In genomic region chr17:42517516-42517915, GRCh38 we compare ENCODE assay signal across 8 cellular contexts. TPM values are rescaled to one million over a fixed set of nuclear protein-coding genes. Genes with fewer than 3 reads are reported as not detected.
DNase-seq lines count a peak whose midpoint lies in the region; ATAC-seq and TF ChIP-seq lines count a peak whose summit lies in the region.

No MANE protein-coding gene starts in this region.

- H3K4me1 ChIP-seq in BE2C (peaks cover 29% of the 10 kb centered on the region), HEK293 (ENCODE audit: control insufficient read depth, insufficient read depth, low read length) (peaks cover 25% of the 10 kb centered on the region)

- H3K27ac Mint-ChIP-seq in naive B cell = no peak overlapping the region

- peaks cover 11 to 31% (median 14%) of the 10 kb centered on the region in 3 donors for H3K4me1 Mint-ChIP-seq in naive B cell

- no peaks in the 10 kb centered on the region for H3K9me3 Mint-ChIP-seq in naive B cell

- peaks cover 0 to 15% of the 10 kb centered on the region in 2 donors for H3K36me3 Mint-ChIP-seq in naive B cell

- CTCF ChIA-PET in HEK293 (lab: Yijun Ruan, JAX) = interaction anchor here (0.6 to 4.4 kb wide), 47 partner anchors 10 to 689 kb away, joined by 3 to 66 read pairs (median 4); partner anchors contain the start of genes BECN1, CAVIN1, NKIRAS2 and PSMC3IP

- no peak overlapping the region for H3K27ac ChIP-seq in HEK293 (ENCODE audit: extremely low read depth, low read depth, low read length)

- H3K9me3 ChIP-seq in BE2C (no peaks in the 10 kb centered on the region), HEK293 (ENCODE audit: control insufficient read depth, insufficient read depth, low read depth, low read length) (no peaks in the 10 kb centered on the region)

- H3K27me3 ChIP-seq in BE2C = no peaks in the 10 kb centered on the region; the same call in 1 of the 2 replicates

- POLR2A ChIA-PET in HEK293 (lab: Yijun Ruan, JAX) = interaction anchor here (1.3 to 3.7 kb wide), 5 partner anchors 9 to 94 kb away, joined by 3 to 48 read pairs (median 4); partner anchors contain the start of genes CAVIN1 and NAGLU

- H3K4me3 ChIP-seq in BE2C (ENCODE audit: low read depth, low read length) (no peak overlapping the region), HEK293 (ENCODE audit: low read depth, low read length) (no peak overlapping the region), epithelial cell of proximal tubule (ENCODE audit: low read depth, low read length) (no peak overlapping the region)

- TF ChIP-seq CTCF in BE2C (IDR thresholded peaks at IDR 0.05; ENCODE audit: low read depth, low read length) = peak; percentile 91
- TF ChIP-seq CTCF in HEK293 (tag by site-specific recombination; IDR thresholded peaks at IDR 0.05) = peak; percentile 94
- peak; percentile 94 for TF ChIP-seq CTCF in epithelial cell of proximal tubule (conservative IDR thresholded peaks at IDR 0.05; ENCODE audit: low read depth, low read length)

- no peak overlapping the region for H3K4me3 Mint-ChIP-seq in naive B cell

- ATAC-seq in naive B cell (ENCODE audit: low read depth in 2 of 2) (peak; percentile 92 to 96), GM18498 (IDR thresholded peaks at IDR 0.05; ENCODE audit: unreplicated experiment) (no peak)

- DNase-seq in BE2C (peak; percentile 85), OCI-M1 (lab: John Stamatoyannopoulos, UW) (peak; percentile 92), activated T-cell treated with anti-CD3 and anti-CD28 coated beads for 4 hours (peak; percentile 78), epithelial cell of proximal tubule (ENCODE audit: low read depth) (no peak), naive B cell (peak; percentile 77)
- DNase-seq in stimulated activated CD8-positive, alpha-beta memory T cell treated with anti-CD3 and anti-CD28 coated beads, Interleukin-7, amount 100 ng/mL, for 4 hours (ENCODE audit: low read depth in 2 of 2) = peak; percentile 62 to 68

- H3K36me3 ChIP-seq in BE2C = peaks cover 45% of the 10 kb centered on the region
- peaks cover 0 to 67% of the 10 kb centered on the region in 2 experiments; a peak in 1 of 3 replicates for H3K36me3 ChIP-seq in HEK293 (ENCODE audit: control insufficient read depth in 2 of 2, insufficient read depth in 1 of 2, low read length in 2 of 2)

- no peaks in the 10 kb centered on the region for H3K27me3 Mint-ChIP-seq in naive B cell

TF ChIP-seq in HEK293, 187 proteins besides CTCF, POLR2A, EP300 and RAD21 (continues in another document):
- TF ChIP-seq, protein P1, sequence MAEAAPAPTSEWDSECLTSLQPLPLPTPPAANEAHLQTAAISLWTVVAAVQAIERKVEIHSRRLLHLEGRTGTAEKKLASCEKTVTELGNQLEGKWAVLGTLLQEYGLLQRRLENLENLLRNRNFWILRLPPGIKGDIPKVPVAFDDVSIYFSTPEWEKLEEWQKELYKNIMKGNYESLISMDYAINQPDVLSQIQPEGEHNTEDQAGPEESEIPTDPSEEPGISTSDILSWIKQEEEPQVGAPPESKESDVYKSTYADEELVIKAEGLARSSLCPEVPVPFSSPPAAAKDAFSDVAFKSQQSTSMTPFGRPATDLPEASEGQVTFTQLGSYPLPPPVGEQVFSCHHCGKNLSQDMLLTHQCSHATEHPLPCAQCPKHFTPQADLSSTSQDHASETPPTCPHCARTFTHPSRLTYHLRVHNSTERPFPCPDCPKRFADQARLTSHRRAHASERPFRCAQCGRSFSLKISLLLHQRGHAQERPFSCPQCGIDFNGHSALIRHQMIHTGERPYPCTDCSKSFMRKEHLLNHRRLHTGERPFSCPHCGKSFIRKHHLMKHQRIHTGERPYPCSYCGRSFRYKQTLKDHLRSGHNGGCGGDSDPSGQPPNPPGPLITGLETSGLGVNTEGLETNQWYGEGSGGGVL (tag by site-specific recombination; IDR thresholded peaks at IDR 0.05) = no peak
- TF ChIP-seq ZNF530 (tag by site-specific recombination; IDR thresholded peaks at IDR 0.05; ENCODE audit: low read depth) = no peak
- TF ChIP-seq ZNF660 (tag by site-specific recombination; IDR thresholded peaks at IDR 0.05) = no peak
- TF ChIP-seq KLF1 (tag by site-specific recombination; IDR thresholded peaks at IDR 0.05) = no peak
- TF ChIP-seq, protein P2, sequence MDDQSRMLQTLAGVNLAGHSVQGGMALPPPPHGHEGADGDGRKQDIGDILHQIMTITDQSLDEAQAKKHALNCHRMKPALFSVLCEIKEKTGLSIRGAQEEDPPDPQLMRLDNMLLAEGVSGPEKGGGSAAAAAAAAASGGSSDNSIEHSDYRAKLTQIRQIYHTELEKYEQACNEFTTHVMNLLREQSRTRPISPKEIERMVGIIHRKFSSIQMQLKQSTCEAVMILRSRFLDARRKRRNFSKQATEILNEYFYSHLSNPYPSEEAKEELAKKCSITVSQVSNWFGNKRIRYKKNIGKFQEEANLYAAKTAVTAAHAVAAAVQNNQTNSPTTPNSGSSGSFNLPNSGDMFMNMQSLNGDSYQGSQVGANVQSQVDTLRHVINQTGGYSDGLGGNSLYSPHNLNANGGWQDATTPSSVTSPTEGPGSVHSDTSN (CRISPR knock-in tag; IDR thresholded peaks at IDR 0.05) = no peak
- TF ChIP-seq, protein P3, sequence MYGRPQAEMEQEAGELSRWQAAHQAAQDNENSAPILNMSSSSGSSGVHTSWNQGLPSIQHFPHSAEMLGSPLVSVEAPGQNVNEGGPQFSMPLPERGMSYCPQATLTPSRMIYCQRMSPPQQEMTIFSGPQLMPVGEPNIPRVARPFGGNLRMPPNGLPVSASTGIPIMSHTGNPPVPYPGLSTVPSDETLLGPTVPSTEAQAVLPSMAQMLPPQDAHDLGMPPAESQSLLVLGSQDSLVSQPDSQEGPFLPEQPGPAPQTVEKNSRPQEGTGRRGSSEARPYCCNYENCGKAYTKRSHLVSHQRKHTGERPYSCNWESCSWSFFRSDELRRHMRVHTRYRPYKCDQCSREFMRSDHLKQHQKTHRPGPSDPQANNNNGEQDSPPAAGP (tag by site-specific recombination; IDR thresholded peaks at IDR 0.05) = peak; percentile 34; the same call in 1 of the 2 replicates
- no peak for TF ChIP-seq ZBTB7A (tag by site-specific recombination; IDR thresholded peaks at IDR 0.05; ENCODE audit: low read depth)
- TF ChIP-seq ZNF776 (tag by site-specific recombination; IDR thresholded peaks at IDR 0.05; ENCODE audit: borderline replicate concordance) = no peak
- TF ChIP-seq, protein P4, sequence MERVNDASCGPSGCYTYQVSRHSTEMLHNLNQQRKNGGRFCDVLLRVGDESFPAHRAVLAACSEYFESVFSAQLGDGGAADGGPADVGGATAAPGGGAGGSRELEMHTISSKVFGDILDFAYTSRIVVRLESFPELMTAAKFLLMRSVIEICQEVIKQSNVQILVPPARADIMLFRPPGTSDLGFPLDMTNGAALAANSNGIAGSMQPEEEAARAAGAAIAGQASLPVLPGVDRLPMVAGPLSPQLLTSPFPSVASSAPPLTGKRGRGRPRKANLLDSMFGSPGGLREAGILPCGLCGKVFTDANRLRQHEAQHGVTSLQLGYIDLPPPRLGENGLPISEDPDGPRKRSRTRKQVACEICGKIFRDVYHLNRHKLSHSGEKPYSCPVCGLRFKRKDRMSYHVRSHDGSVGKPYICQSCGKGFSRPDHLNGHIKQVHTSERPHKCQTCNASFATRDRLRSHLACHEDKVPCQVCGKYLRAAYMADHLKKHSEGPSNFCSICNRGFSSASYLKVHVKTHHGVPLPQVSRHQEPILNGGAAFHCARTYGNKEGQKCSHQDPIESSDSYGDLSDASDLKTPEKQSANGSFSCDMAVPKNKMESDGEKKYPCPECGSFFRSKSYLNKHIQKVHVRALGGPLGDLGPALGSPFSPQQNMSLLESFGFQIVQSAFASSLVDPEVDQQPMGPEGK (tag by site-specific recombination; IDR thresholded peaks at IDR 0.05) = peak; percentile 68
- TF ChIP-seq ZFP37 (tag by site-specific recombination; IDR thresholded peaks at IDR 0.05) = no peak
- TF ChIP-seq ZNF623 (tag by site-specific recombination; IDR thresholded peaks at IDR 0.05) = no peak
- no peak for TF ChIP-seq ZSCAN18 (tag by site-specific recombination; IDR thresholded peaks at IDR 0.05)

RNA-seq across cellular contexts. Expression of gene NAGLU, which starts 18.5 kb away (rescaled TPM):
- 28.3 TPM for polyA plus RNA-seq in BE2C (2012; ENCODE audit: insufficient read depth, insufficient read length, low read depth)
- total RNA-seq in epithelial cell of proximal tubule = 25.2 and 28.8 TPM in 2 replicates
- polyA plus RNA-seq in naive B cell (ENCODE audit: low read depth in 6 of 6) = 10 to 100 TPM; 17.1 to 34.9 (median 23.6) TPM

RNA-seq across cellular contexts. Expression of gene HSD17B1, which starts 35.2 kb away (rescaled TPM):
- 30.7 TPM for polyA plus RNA-seq in BE2C (2012; ENCODE audit: insufficient read depth, insufficient read length, low read depth)
- 0.75 and 0.94 TPM in 2 replicates for total RNA-seq in epithelial cell of proximal tubule
- polyA plus RNA-seq in naive B cell (ENCODE audit: low read depth in 6 of 6) = 1 to 10 TPM in 2 of 6 donors, under 1 TPM in 3, not detected in 1; 0.55 to 1.6 (median 0.90) TPM

RNA-seq across cellular contexts. Expression of gene COASY, which starts 44.4 kb away (rescaled TPM):
- polyA plus RNA-seq in BE2C (2012; ENCODE audit: insufficient read depth, insufficient read length, low read depth) = 109 TPM
- total RNA-seq in epithelial cell of proximal tubule = 49.4 and 58.2 TPM in 2 replicates
- polyA plus RNA-seq in naive B cell (ENCODE audit: low read depth in 6 of 6) = 100 to 1,000 TPM in 1 of 6 donors, 10 to 100 TPM in 5; 40.6 to 104 (median 55.5) TPM

RNA-seq across cellular contexts. Expression of gene MLX, which starts 49.4 kb away (rescaled TPM):
- 138 TPM for polyA plus RNA-seq in BE2C (2012; ENCODE audit: insufficient read depth, insufficient read length, low read depth)
- 15.7 and 47.6 TPM in 2 replicates for total RNA-seq in epithelial cell of proximal tubule
- polyA plus RNA-seq in naive B cell (ENCODE audit: low read depth in 6 of 6) = 10 to 100 TPM; 26.7 to 48.2 (median 32.9) TPM

RNA-seq across cellular contexts. Expression of gene ATP6V0A1, which starts 58.8 kb away (rescaled TPM):
- polyA plus RNA-seq in BE2C (2012; ENCODE audit: insufficient read depth, insufficient read length, low read depth) = 151 TPM
- total RNA-seq in epithelial cell of proximal tubule = 25.4 and 32.3 TPM in 2 replicates
- 10 to 100 TPM; 42.5 to 81.0 (median 62.8) TPM for polyA plus RNA-seq in naive B cell (ENCODE audit: low read depth in 6 of 6)
